In genomic region chr1:35646043-35646442, GRCh38 we compare ENCODE assay signal across 15 cellular contexts. TPM values are rescaled to one million over a fixed set of nuclear protein-coding genes. Genes with fewer than 3 reads are reported as not detected.
DNase-seq lines count a peak whose midpoint lies in the region; ATAC-seq, FAIRE-seq and TF ChIP-seq lines count a peak whose summit lies in the region.
"Had no signal": no experiment of that assay in that cellular context is flagged by ENCODE, and none has a peak within 500 bp of the region (broad histone marks: within the 10 kb centered on the region; RNA-seq: fewer than 3 reads in every experiment).

No MANE protein-coding gene starts in this region.

- no peak overlapping the region for H3K9ac ChIP-seq in adipocyte (ENCODE audit: low read length)
- no peak overlapping the region for H3K9ac ChIP-seq in HepG2 (ENCODE audit: insufficient read depth, low read depth, low read length)

- POLR2A ChIA-PET in HepG2 (lab: Yijun Ruan, JAX): no interaction called here

- H3K4me2 ChIP-seq in HepG2 (ENCODE audit: low read depth, low read length): no peak overlapping the region

- peak; percentile 55 for FAIRE-seq in HepG2 (lab: Jason Lieb, UNC)
- FAIRE-seq: A204.1 had no signal

- H3K4me1 ChIP-seq in adipocyte (ENCODE audit: control insufficient read depth, insufficient read depth, low read length): no peaks in the 10 kb centered on the region
- H3K4me1 ChIP-seq in HepG2 (ENCODE audit: insufficient read depth, low read length): no peaks in the 10 kb centered on the region; the same call in 1 of the 2 replicates
- H3K4me1 ChIP-seq in ascending aorta: peaks cover 0 to 3% of the 10 kb centered on the region in 2 donors
- H3K4me1 ChIP-seq: adrenal gland had no signal

- H3K36me3 ChIP-seq in adipocyte (ENCODE audit: control insufficient read depth, insufficient read depth, low read length, severe bottlenecking) (no peaks in the 10 kb centered on the region), HepG2 (replicated peaks in 1 of 2; ENCODE audit: control insufficient read depth in 1 of 2, insufficient read depth in 2 of 2, low read length in 2 of 2) (no peaks in the 10 kb centered on the region), ascending aorta (no peaks in the 10 kb centered on the region)
- H3K36me3 ChIP-seq: adrenal gland, neutrophil had no signal

- BruUV-seq in HepG2 (replicated peaks; lab: Mats Ljungman, UMichigan): no TSS peak

- TF ChIP-seq CTCF in HepG2 (CRISPR knock-in tag; IDR thresholded peaks at IDR 0.05) (peak; percentile 27; the same call in 1 of the 2 replicates), ascending aorta (IDR thresholded peaks at IDR 0.05) (no peak)

- peak; percentile 66 for ATAC-seq in HepG2
- ATAC-seq: left ventricle myocardium superior had no signal

- no peaks in the 10 kb centered on the region for H4K20me1 ChIP-seq in HepG2 (ENCODE audit: insufficient read depth, low read length)

- intact Hi-C loops in HepG2 (cut with micrococcal nuclease; ENCODE audit: unreplicated experiment) (loop anchor here (10.0 kb wide), 1 partner anchor 59 kb away; no protein-coding TSS in a partner anchor), ascending aorta (cut with DNase I) (loop anchor here (10.0 kb wide), 2 partner anchors 791 to 809 kb away; partner anchors contain the start of genes OSCP1 and SMIM12)

- no peak for TF ChIP-seq RAD21 in HepG2 (CRISPR knock-in tag; IDR thresholded peaks at IDR 0.05)

- peak; percentile 29 for DNase-seq in DMS53 (lab: John Stamatoyannopoulos, UW)
- no peak for DNase-seq in DMS53 treated with DMSO at 0.1 percent for 48 hours (lab: John Stamatoyannopoulos, UW; ENCODE audit: unreplicated experiment)
- DNase-seq in Kasumi-1 (lab: John Stamatoyannopoulos, UW): peak; percentile 25 to 58
- DNase-seq in adipocyte (ENCODE audit: low read depth): peak; percentile 23
- DNase-seq in HepG2 (ENCODE audit: low spot score): no peak
- DNase-seq in activated effector memory CD4-positive, alpha-beta T cell treated with anti-CD3 and anti-CD28 coated beads, Interleukin-2, amount 50 U/mL, for 16 hours: no peak
- no peak for DNase-seq in stimulated activated CD4-positive, alpha-beta T cell treated with anti-CD3 and anti-CD28 coated beads, Interleukin-4, amount 100 ng/mL, for 1 hour
- DNase-seq in ascending aorta (ENCODE audit: low spot score in 2 of 2): no peak
- DNase-seq: adrenal gland, glutamatergic neuron, left ventricle myocardium superior, NCI-H2029 treated with DMSO at 0.1 percent for 48 hours, RPMI8226 had no signal

- H3K27me3 ChIP-seq in adipocyte (replicated peaks; ENCODE audit: control insufficient read depth, insufficient read depth, low read length) (peaks cover 8% of the 10 kb centered on the region), HepG2 (ENCODE audit: control insufficient read depth in 1 of 2, insufficient read depth in 2 of 2, low read length in 2 of 2) (peaks cover 0 to 5% of the 10 kb centered on the region in 2 experiments; a peak in 2 of 5 replicates), ascending aorta (no peaks in the 10 kb centered on the region)
- H3K27me3 ChIP-seq: adrenal gland had no signal

- H3K9me3 ChIP-seq in adipocyte (ENCODE audit: control insufficient read depth, low read length) (no peaks in the 10 kb centered on the region), HepG2 (ENCODE audit: low read length) (no peaks in the 10 kb centered on the region), ascending aorta (no peaks in the 10 kb centered on the region)
- H3K9me3 ChIP-seq: adrenal gland, neutrophil had no signal

- TF ChIP-seq POLR2A in HepG2 (IDR thresholded peaks at IDR 0.05; ENCODE audit: insufficient read depth in 1 of 2, low read depth in 2 of 2, low read length in 2 of 2): no peak

- in situ Hi-C loops in HepG2 (cut with HindIII; ENCODE audit: extremely low pct_ligation_motif_present, low pct_unique_long_range_greater_than_20kb): no loop called here

- H3K4me3 ChIP-seq in adipocyte (ENCODE audit: low read length): no peak overlapping the region
- no peak overlapping the region for H3K4me3 ChIP-seq in HepG2 (replicated peaks in 1 of 3; ENCODE audit: insufficient read depth in 1 of 3, low read depth in 2 of 3, low read length in 3 of 3)
- no peak overlapping the region for H3K4me3 ChIP-seq in ascending aorta
- H3K4me3 ChIP-seq: adrenal gland had no signal

- CTCF ChIA-PET in HepG2 (lab: Yijun Ruan, JAX; ENCODE audit: low intra/inter-chr PET ratio, low total read pairs): interaction anchor here (1.2 kb wide), 1 partner anchor 77 kb away, joined by 8 read pairs; no protein-coding TSS in a partner anchor

- WGBS in HepG2 (ENCODE audit: low lambda C conversion rate): 5% methylated on average over 3 of the region's 3 CpGs

- peaks cover 3% of the 10 kb centered on the region for H3K79me2 ChIP-seq in HepG2 (ENCODE audit: insufficient read depth, low read length)

- H3K27ac ChIP-seq in HepG2 (ENCODE audit: extremely low read length, insufficient read depth, low read length) (no peak overlapping the region), ascending aorta (no peak overlapping the region)
- H3K27ac ChIP-seq: adrenal gland, neutrophil had no signal

- no peak overlapping the region for H2AFZ ChIP-seq in HepG2 (ENCODE audit: low read length)

- TF ChIP-seq EP300 in HepG2 (IDR thresholded peaks at IDR 0.05; ENCODE audit: low read depth in 2 of 2, low read length in 2 of 2): no peak
- no peak for TF ChIP-seq EP300 in HepG2 (CRISPR knock-in tag; IDR thresholded peaks at IDR 0.05; ENCODE audit: borderline replicate concordance)

TF ChIP-seq in HepG2, 621 proteins besides CTCF, POLR2A, EP300 and RAD21:
- TF ChIP-seq BCL6 (CRISPR knock-in tag; IDR thresholded peaks at IDR 0.05) (peak; percentile 73), STAG1 (CRISPR knock-in tag; IDR thresholded peaks at IDR 0.05) (peak; percentile 40), NFIC (IDR thresholded peaks at IDR 0.05; ENCODE audit: low read length) (no peak)

RNA-seq across cellular contexts. Expression of gene PSMB2, which starts 4.7 kb away (rescaled TPM):
- total RNA-seq in HepG2 (2016; rRNA removed; fragmentation: Illumina TruSeq; extraction: Trizol): 62.2 and 102 TPM in 2 replicates
- 9.9 and 10.8 TPM in 2 replicates for total RNA-seq in HepG2 (2016; cell fraction: cytosol; rRNA removed; fragmentation: Illumina TruSeq; extraction: Trizol; ENCODE audit: low read depth)
- 62.8 and 101 TPM in 2 replicates for total RNA-seq in HepG2 (2016; cell fraction: insoluble cytoplasmic fraction; rRNA removed; fragmentation: Illumina TruSeq; extraction: Trizol)
- total RNA-seq in HepG2 (2016; cell fraction: membrane; rRNA removed; fragmentation: Illumina TruSeq; extraction: Trizol): 18.0 and 18.3 TPM in 2 replicates
- 31.6 and 32.7 TPM in 2 replicates for total RNA-seq in HepG2 (2016; cell fraction: nucleus; rRNA removed; fragmentation: Illumina TruSeq; extraction: Trizol)
- 50.5 and 60.6 TPM in 2 replicates for polyA plus RNA-seq in HepG2 (2011; rRNA removed)
- polyA plus RNA-seq in HepG2 (2011; cell fraction: cytosol; rRNA removed): 45.2 and 49.5 TPM in 2 replicates
- polyA plus RNA-seq in HepG2 (2011; cell fraction: nucleus; rRNA removed): 17.0 and 20.6 TPM in 2 replicates
- polyA plus RNA-seq in HepG2 (2012): 49.7 and 57.0 TPM in 2 replicates
- 20.2 and 22.2 TPM in 2 replicates for polyA plus RNA-seq in HepG2 (2016; cell fraction: cytosol; fragmentation: Illumina TruSeq; extraction: Trizol; ENCODE audit: low read depth)
- 199 and 202 TPM in 2 replicates for polyA plus RNA-seq in HepG2 (2016; cell fraction: insoluble cytoplasmic fraction; fragmentation: Illumina TruSeq; extraction: Trizol; ENCODE audit: low read depth)
- polyA plus RNA-seq in HepG2 (2016; cell fraction: membrane; fragmentation: Illumina TruSeq; extraction: Trizol; ENCODE audit: low read depth): 28.8 and 32.3 TPM in 2 replicates
- 75.8 and 83.1 TPM in 2 replicates for polyA plus RNA-seq in HepG2 (2016; cell fraction: nucleus; fragmentation: Illumina TruSeq; extraction: Trizol; ENCODE audit: insufficient read depth, low read depth)
- polyA minus RNA-seq in HepG2 (2011; rRNA and poly(A)+ RNA removed; ENCODE audit: low replicate concordance): 92.7 and 165 TPM in 2 replicates
- polyA minus RNA-seq in HepG2 (2011; cell fraction: cytosol; rRNA and poly(A)+ RNA removed): 26.0 and 31.0 TPM in 2 replicates
- 19.2 and 19.9 TPM in 2 replicates for polyA minus RNA-seq in HepG2 (2011; cell fraction: nucleus; rRNA and poly(A)+ RNA removed)
- 54.0 TPM for total RNA-seq in ascending aorta

Comparison
In these comparisons a context has a peak if more than half of its experiments do, and no peak if none do; other contexts are left out.
1. DNase-seq: peak in DMS53 (single experiment), Kasumi-1 (2 of 2) and adipocyte (single experiment); none in DMS53 treated with DMSO at 0.1 percent for 48 hours (single experiment), HepG2 (single experiment), activated effector memory CD4-positive, alpha-beta T cell treated with anti-CD3 and anti-CD28 coated beads, Interleukin-2, amount 50 U/mL, for 16 hours (single experiment), stimulated activated CD4-positive, alpha-beta T cell treated with anti-CD3 and anti-CD28 coated beads, Interleukin-4, amount 100 ng/mL, for 1 hour (single experiment) and ascending aorta (0 of 2).